In genomic region chr15:75577401-75578205, GRCh38 we compare ENCODE assay signal across 8 cellular contexts. TPM values are rescaled to one million over a fixed set of nuclear protein-coding genes. Genes with fewer than 3 reads are reported as not detected.
A peak's percentile ranks its signal among the peaks of the same experiment; 100 is the strongest.
DNase-seq lines count a peak whose midpoint lies in the region; ATAC-seq and TF ChIP-seq lines count a peak whose summit lies in the region.

No MANE protein-coding gene starts in this region.

- CTCF ChIA-PET in Calu3 (lab: Charles Lee) = interaction anchor here (0.6 to 1.3 kb wide), 5 partner anchors 9 to 126 kb away, joined by 3 to 5 read pairs (median 5); no protein-coding TSS in a partner anchor

- peaks cover 41% of the 10 kb centered on the region for H3K4me1 ChIP-seq in Karpas-422 (ENCODE audit: low read length)
- 0 out of 2 replicates have a peak, but pooled peaks cover 2% of the 10 kb centered on the region for H3K4me1 ChIP-seq in iPS DF 6.9 (ENCODE audit: control insufficient read depth, insufficient read depth, low read length)

- H3K4me2 ChIP-seq in Karpas-422 (ENCODE audit: low read depth, low read length, poor library complexity, severe bottlenecking) = peak overlapping the region; percentile 79

- no peaks in the 10 kb centered on the region for H3K9me3 Mint-ChIP-seq in Calu3 (ENCODE audit: low read depth, unreplicated experiment)
- no peaks in the 10 kb centered on the region for H3K9me3 Mint-ChIP-seq in activated naive CD8-positive, alpha-beta T cell treated with anti-CD3 and anti-CD28 coated beads for 36 hours

- H3K4me3 Mint-ChIP-seq in Calu3 (ENCODE audit: low read depth, unreplicated experiment) = peak overlapping the region; percentile 86
- H3K4me3 Mint-ChIP-seq in activated naive CD8-positive, alpha-beta T cell treated with anti-CD3 and anti-CD28 coated beads for 36 hours = peak overlapping the region; percentile 89

- intact Hi-C loops in Calu3 (cut with micrococcal nuclease; ENCODE audit: unreplicated experiment) = loop anchor here (5.0 kb wide), 1 partner anchor 45 kb away; no protein-coding TSS in a partner anchor

- no peak for TF ChIP-seq CTCF in Calu3 (IDR thresholded peaks at IDR 0.05; ENCODE audit: unreplicated experiment)

- H3K4me3 ChIP-seq in Karpas-422 (ENCODE audit: low read length) (peak overlapping the region; percentile 90), iPS DF 6.9 (ENCODE audit: low read length) (peak overlapping the region; percentile 78; the same call in 1 of the 2 replicates), skeletal muscle cell (ENCODE audit: low read depth, low read length) (peak overlapping the region; percentile 90)

- no peaks in the 10 kb centered on the region for H3K9me2 ChIP-seq in Karpas-422 (replicated peaks; ENCODE audit: insufficient read depth, low read length)

- H3K27ac Mint-ChIP-seq in Calu3 (ENCODE audit: unreplicated experiment) = peak overlapping the region; percentile 75
- H3K27ac Mint-ChIP-seq in activated naive CD8-positive, alpha-beta T cell treated with anti-CD3 and anti-CD28 coated beads for 36 hours = peak overlapping the region; percentile 86

- peaks cover 17% of the 10 kb centered on the region for H3K4me1 Mint-ChIP-seq in Calu3 (ENCODE audit: low read depth, unreplicated experiment)
- peaks cover 22% of the 10 kb centered on the region for H3K4me1 Mint-ChIP-seq in activated naive CD8-positive, alpha-beta T cell treated with anti-CD3 and anti-CD28 coated beads for 36 hours

- peak overlapping the region; percentile 38; the same call in 1 of the 2 replicates for H2AFZ ChIP-seq in Karpas-422 (ENCODE audit: low read length)

- peaks cover 59% of the 10 kb centered on the region for H3K79me2 ChIP-seq in Karpas-422 (ENCODE audit: low read length)

- H4K20me1 ChIP-seq in Karpas-422 (ENCODE audit: insufficient read depth, low read depth, low read length) = no peaks in the 10 kb centered on the region

- no peaks in the 10 kb centered on the region for H3K27me3 ChIP-seq in Karpas-422 (ENCODE audit: low read length)
- no peaks in the 10 kb centered on the region for H3K27me3 ChIP-seq in iPS DF 6.9 (ENCODE audit: control insufficient read depth, insufficient read depth, low read length)

- H3K9ac ChIP-seq in Karpas-422 (ENCODE audit: low read length) = peak overlapping the region; percentile 98

- no CpG with 5 or more reads among the region's 13 CpGs for WGBS in iPS DF 6.9 (ENCODE audit: insufficient coverage, insufficient read length)

- H3K9me3 ChIP-seq in Karpas-422 (ENCODE audit: low read length) = no peaks in the 10 kb centered on the region
- no peaks in the 10 kb centered on the region for H3K9me3 ChIP-seq in iPS DF 6.9 (ENCODE audit: control insufficient read depth, insufficient read depth, low read length)

- H3K27ac ChIP-seq in Karpas-422 (ENCODE audit: low read length) (peak overlapping the region; percentile 92), iPS DF 6.9 (ENCODE audit: low read length) (no peak overlapping the region)

- H3K36me3 Mint-ChIP-seq in Calu3 (ENCODE audit: insufficient read depth, unreplicated experiment) = peaks cover 30% of the 10 kb centered on the region
- H3K36me3 Mint-ChIP-seq in activated naive CD8-positive, alpha-beta T cell treated with anti-CD3 and anti-CD28 coated beads for 36 hours = peaks cover 9% of the 10 kb centered on the region

- DNase-seq in Calu3 (no peak), Karpas-422 (peak; percentile 58), iPS DF 6.9 (ENCODE audit: low read depth, low spot score) (no peak), skeletal muscle cell (ENCODE audit: low read depth) (no peak), D341Med (ENCODE audit: low spot score) (no peak)
- no peak for DNase-seq in activated naive CD8-positive, alpha-beta T cell treated with anti-CD3 and anti-CD28 coated beads for 36 hours

- no peak for ATAC-seq in GM19328 (IDR thresholded peaks at IDR 0.05; ENCODE audit: unreplicated experiment)
- no peak for ATAC-seq in HG03159 (IDR thresholded peaks at IDR 0.05; ENCODE audit: unreplicated experiment)

- H3K36me3 ChIP-seq in Karpas-422 (ENCODE audit: insufficient read depth, low read length) = no peaks in the 10 kb centered on the region
- no peaks in the 10 kb centered on the region for H3K36me3 ChIP-seq in iPS DF 6.9 (ENCODE audit: control insufficient read depth, insufficient read depth, low read length)

- H3K27me3 Mint-ChIP-seq in Calu3 (ENCODE audit: unreplicated experiment) = no peaks in the 10 kb centered on the region
- H3K27me3 Mint-ChIP-seq in activated naive CD8-positive, alpha-beta T cell treated with anti-CD3 and anti-CD28 coated beads for 36 hours = no peaks in the 10 kb centered on the region

- TSS peak; percentile 52 for BruUV-seq in Calu3 (replicated peaks; lab: Mats Ljungman, UMichigan)

RNA-seq across cellular contexts. Expression of gene PTPN9, which starts 1.5 kb away (rescaled TPM):
- total RNA-seq in Calu3 (2022) = 30.8 and 31.1 TPM in 2 replicates
- 22.4 and 31.2 TPM in 2 replicates for total RNA-seq in Karpas-422 (2014; rRNA removed; shearing (Covaris generic); ENCODE audit: low replicate concordance)
- 10 to 100 TPM; 12.1 to 13.2 TPM for total RNA-seq in activated naive CD8-positive, alpha-beta T cell treated with anti-CD3 and anti-CD28 coated beads for 36 hours

RNA-seq across cellular contexts. Expression of gene SNUPN, which starts 47.9 kb away (rescaled TPM):
- 24.5 and 28.0 TPM in 2 replicates for total RNA-seq in Calu3 (2022)
- total RNA-seq in Karpas-422 (2014; rRNA removed; shearing (Covaris generic); ENCODE audit: low replicate concordance) = 18.9 and 33.9 TPM in 2 replicates
- total RNA-seq in activated naive CD8-positive, alpha-beta T cell treated with anti-CD3 and anti-CD28 coated beads for 36 hours = 10 to 100 TPM; 34.1 to 34.8 TPM
